ENCODE assay signal across 1 cellular context in the genomic region with DNA sequence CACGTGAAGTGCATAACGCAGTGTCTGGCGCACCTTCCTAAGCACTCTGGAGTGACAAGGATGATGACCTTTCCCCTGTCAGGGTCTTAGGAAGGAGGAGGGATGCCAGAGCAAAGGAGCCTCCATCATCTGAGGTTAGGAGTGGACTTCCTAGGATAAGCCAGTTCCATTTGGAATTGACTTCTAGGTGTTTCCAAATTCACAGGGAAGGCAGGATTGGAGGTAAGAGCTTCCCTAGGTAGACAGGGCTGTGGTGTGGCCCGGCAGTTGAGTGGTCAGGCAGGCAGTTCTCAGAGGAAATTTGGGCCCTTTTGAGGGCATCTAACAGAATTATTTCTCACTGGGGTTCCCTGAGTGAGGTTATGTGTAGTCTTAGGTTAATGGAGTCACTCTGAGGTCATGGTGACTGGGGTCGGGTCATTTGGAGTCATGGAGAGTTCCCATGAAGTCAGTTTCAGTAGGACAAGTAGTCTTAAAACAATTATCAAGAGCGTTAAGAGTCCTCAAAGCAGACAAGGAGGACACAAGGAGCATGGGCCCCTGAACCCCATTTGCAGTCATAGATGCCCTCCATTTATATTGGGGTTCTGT.
TF ChIP-seq lines count a peak whose summit lies in the region.

No MANE protein-coding gene starts in this region.

TF ChIP-seq in K562, 482 proteins besides CTCF, POLR2A, EP300 and RAD21 (continued from another document):
- TF ChIP-seq, protein P1, sequence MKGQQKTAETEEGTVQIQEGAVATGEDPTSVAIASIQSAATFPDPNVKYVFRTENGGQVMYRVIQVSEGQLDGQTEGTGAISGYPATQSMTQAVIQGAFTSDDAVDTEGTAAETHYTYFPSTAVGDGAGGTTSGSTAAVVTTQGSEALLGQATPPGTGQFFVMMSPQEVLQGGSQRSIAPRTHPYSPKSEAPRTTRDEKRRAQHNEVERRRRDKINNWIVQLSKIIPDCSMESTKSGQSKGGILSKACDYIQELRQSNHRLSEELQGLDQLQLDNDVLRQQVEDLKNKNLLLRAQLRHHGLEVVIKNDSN (CRISPR knock-in tag; IDR thresholded peaks at IDR 0.05), result peak; percentile 13; the same call in 1 of the 2 replicates
- TF ChIP-seq ZNF121 (CRISPR knock-in tag; conservative IDR thresholded peaks at IDR 0.05) (no peak), ZZZ3 (IDR thresholded peaks at IDR 0.05) (no peak), MTA1 (IDR thresholded peaks at IDR 0.05; ENCODE audit: borderline replicate concordance) (no peak), ZNF586 (CRISPR knock-in tag; conservative IDR thresholded peaks at IDR 0.05) (no peak), SUPT5H (IDR thresholded peaks at IDR 0.05) (peak; percentile 62), TAL1 (IDR thresholded peaks at IDR 0.05) (no peak), POLR2B (IDR thresholded peaks at IDR 0.05; ENCODE audit: low read depth, partially characterized antibody) (peak; percentile 34), PTRF (tag; IDR thresholded peaks at IDR 0.05) (no peak), EWSR1 (IDR thresholded peaks at IDR 0.05; ENCODE audit: borderline replicate concordance, low read depth, partially characterized antibody) (peak; percentile 19), POLR2AphosphoS2 (IDR thresholded peaks at IDR 0.05; ENCODE audit: low read length) (0 out of 2 replicates have a peak, but pooled peaks have one; percentile 9)
- TF ChIP-seq, protein P2, sequence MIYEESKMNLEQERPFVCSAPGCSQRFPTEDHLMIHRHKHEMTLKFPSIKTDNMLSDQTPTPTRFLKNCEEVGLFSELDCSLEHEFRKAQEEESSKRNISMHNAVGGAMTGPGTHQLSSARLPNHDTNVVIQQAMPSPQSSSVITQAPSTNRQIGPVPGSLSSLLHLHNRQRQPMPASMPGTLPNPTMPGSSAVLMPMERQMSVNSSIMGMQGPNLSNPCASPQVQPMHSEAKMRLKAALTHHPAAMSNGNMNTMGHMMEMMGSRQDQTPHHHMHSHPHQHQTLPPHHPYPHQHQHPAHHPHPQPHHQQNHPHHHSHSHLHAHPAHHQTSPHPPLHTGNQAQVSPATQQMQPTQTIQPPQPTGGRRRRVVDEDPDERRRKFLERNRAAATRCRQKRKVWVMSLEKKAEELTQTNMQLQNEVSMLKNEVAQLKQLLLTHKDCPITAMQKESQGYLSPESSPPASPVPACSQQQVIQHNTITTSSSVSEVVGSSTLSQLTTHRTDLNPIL (CRISPR knock-in tag; IDR thresholded peaks at IDR 0.05), result no peak
